11 cellular contexts compared by ENCODE assay signal in the genomic region with DNA sequence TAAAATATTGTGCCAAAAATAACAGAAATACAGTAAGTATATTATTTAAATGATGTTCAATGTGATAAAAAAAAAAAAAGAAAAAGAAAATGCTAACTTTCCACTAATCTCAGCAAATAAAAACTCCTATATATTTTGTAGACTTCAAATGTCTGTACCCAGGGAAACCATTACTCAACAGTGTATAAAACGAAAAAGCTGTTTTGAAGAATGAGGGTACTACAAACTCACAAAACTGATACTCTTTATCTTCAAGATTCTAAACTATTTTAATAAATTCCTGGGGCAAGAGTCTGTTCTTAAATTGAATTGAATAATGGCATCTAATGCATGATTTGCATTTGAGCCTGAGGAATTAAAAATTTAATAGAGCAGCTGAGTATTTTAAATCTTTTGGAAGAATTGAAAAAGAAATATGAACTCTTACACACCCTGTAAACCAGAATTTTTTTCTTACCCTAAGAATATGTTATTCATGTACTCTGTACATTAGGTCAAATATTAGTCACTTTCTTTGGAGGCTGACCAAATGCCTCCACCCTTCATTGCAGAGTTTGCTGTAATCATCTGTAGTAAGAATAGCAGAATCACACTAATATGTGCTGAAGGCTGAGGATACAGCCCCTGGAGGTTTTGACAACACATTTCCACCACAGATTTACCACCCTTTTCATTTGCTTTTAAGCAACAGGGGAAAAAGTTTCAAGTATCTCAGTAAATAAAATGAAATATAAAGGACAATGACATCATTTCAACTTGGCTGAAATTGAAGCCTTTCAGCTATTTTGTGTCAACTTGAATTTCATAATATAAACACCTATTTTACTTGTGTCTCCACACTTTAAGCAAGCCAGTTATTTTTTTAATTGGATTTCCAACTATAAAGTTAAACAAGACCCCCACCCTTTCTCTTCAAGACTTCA.
DNase-seq lines count a peak whose midpoint lies in the region; ATAC-seq, FAIRE-seq and TF ChIP-seq lines count a peak whose summit lies in the region.
"Had no signal": no experiment of that assay in that cellular context is flagged by ENCODE, and none has a peak within 500 bp of the region (broad histone marks: within the 10 kb centered on the region; RNA-seq: fewer than 3 reads in every experiment).

No MANE protein-coding gene starts in this region.

- H3K27ac ChIP-seq in keratinocyte (ENCODE audit: control insufficient read depth, insufficient read depth, low read length) = peak overlapping the region; percentile 49
- H3K27ac ChIP-seq: vagina had no signal

- TF ChIP-seq CTCF in choroid plexus epithelial cell (conservative IDR thresholded peaks at IDR 0.05; ENCODE audit: low read depth, low read length) (peak; percentile 31), keratinocyte (optimal IDR thresholded peaks at IDR 0.05 in 1 of 3, IDR thresholded peaks at IDR 0.05 in 1 of 3, conservative IDR thresholded peaks at IDR 0.05 in 1 of 3; ENCODE audit: extremely low read depth in 1 of 3, insufficient read depth in 2 of 3, low read length in 3 of 3) (no peak)

- no peak overlapping the region for H3K4me3 ChIP-seq in MG63
- no peak overlapping the region for H3K4me3 ChIP-seq in choroid plexus epithelial cell (ENCODE audit: low read depth, low read length)
- H3K4me3 ChIP-seq in keratinocyte (ENCODE audit: control insufficient read depth in 2 of 3, extremely low read depth in 1 of 3, insufficient read depth in 2 of 3, low read depth in 1 of 3, low read length in 3 of 3) = no peak overlapping the region
- H3K4me3 ChIP-seq: vagina had no signal

- peaks cover 23% of the 10 kb centered on the region for H3K4me1 ChIP-seq in keratinocyte (ENCODE audit: control insufficient read depth, extremely low read depth, insufficient read depth, low read length)

- no peaks in the 10 kb centered on the region for H3K27me3 ChIP-seq in MG63
- no peaks in the 10 kb centered on the region for H3K27me3 ChIP-seq in keratinocyte (ENCODE audit: control insufficient read depth, extremely low read depth, insufficient read depth, low read length)
- H3K27me3 ChIP-seq: vagina had no signal

- no peak for ATAC-seq in HG02870 (IDR thresholded peaks at IDR 0.05; ENCODE audit: unreplicated experiment)
- ATAC-seq in GM21423 (IDR thresholded peaks at IDR 0.05; ENCODE audit: unreplicated experiment) = no peak

- DNase-seq in AG08395 (ENCODE audit: low spot score) (peak; percentile 74), MG63 (peak; percentile 71), choroid plexus epithelial cell (ENCODE audit: low read depth) (peak; percentile 99), keratinocyte (ENCODE audit: low read depth, low spot score) (no peak), NCI-H2171 (lab: John Stamatoyannopoulos, UW) (no peak), occipital lobe (lab: John Stamatoyannopoulos, UW) (no peak)
- DNase-seq: NCI-H2107 had no signal

- H3K36me3 ChIP-seq in MG63 (peaks cover 40% of the 10 kb centered on the region), keratinocyte (ENCODE audit: control insufficient read depth in 2 of 2, extremely low read depth in 1 of 2, insufficient read depth in 2 of 2, low read length in 2 of 2) (no peaks in the 10 kb centered on the region)
- H3K36me3 ChIP-seq: vagina had no signal

- no peaks in the 10 kb centered on the region for H4K20me1 ChIP-seq in keratinocyte (ENCODE audit: control insufficient read depth, extremely low read depth, insufficient read depth, low read length)

- dilution Hi-C loops in keratinocyte (cut with MboI; ENCODE audit: extremely low pct_ligation_motif_present, low sequenced_read_pairs) = no loop called here

- H3K9ac ChIP-seq in keratinocyte (ENCODE audit: control insufficient read depth, extremely low read depth, insufficient read depth, low read length) = no peak overlapping the region

- H3K4me2 ChIP-seq in keratinocyte (ENCODE audit: control insufficient read depth, extremely low read depth, insufficient read depth, low read depth, low read length) = peak overlapping the region; percentile 54

- H3K9me1 ChIP-seq in keratinocyte (ENCODE audit: control insufficient read depth, extremely low read depth, insufficient read depth, low read length) = no peaks in the 10 kb centered on the region

- H3K79me2 ChIP-seq in keratinocyte (ENCODE audit: control insufficient read depth, insufficient read depth, low read length) = no peaks in the 10 kb centered on the region

- no peak overlapping the region for H2AFZ ChIP-seq in keratinocyte (ENCODE audit: control insufficient read depth, low read length)

- H3K9me3 ChIP-seq in MG63 (no peaks in the 10 kb centered on the region), keratinocyte (ENCODE audit: control insufficient read depth, low read depth, low read length) (no peaks in the 10 kb centered on the region)
- H3K9me3 ChIP-seq: vagina had no signal

- FAIRE-seq in keratinocyte (lab: Jason Lieb, UNC) = peak; percentile 76
- FAIRE-seq: GM12891 had no signal

Comparison
In these comparisons a context has a peak if more than half of its experiments do, and no peak if none do; other contexts are left out.
1. DNase-seq: peak in AG08395 (single experiment), MG63 (single experiment) and choroid plexus epithelial cell (single experiment); none in keratinocyte (single experiment), NCI-H2171 (single experiment) and occipital lobe (single experiment).